ENCODE assay signal across 7 cellular contexts in genomic region chrX:56281789-56282188, GRCh38. TPM values are rescaled to one million over a fixed set of nuclear protein-coding genes. Genes with fewer than 3 reads are reported as not detected.
DNase-seq lines count a peak whose midpoint lies in the region; ATAC-seq and TF ChIP-seq lines count a peak whose summit lies in the region.

No MANE protein-coding gene starts in this region.

- TF ChIP-seq POLR2A in IMR-90 (IDR thresholded peaks at IDR 0.05; ENCODE audit: low read depth, low read length): no peak

- no peak overlapping the region for H3K18ac ChIP-seq in IMR-90 (ENCODE audit: low read depth, low read length)

- peaks cover 10% of the 10 kb centered on the region for H3K4me1 Mint-ChIP-seq in activated CD4-positive, alpha-beta T cell treated with anti-CD3 and anti-CD28 coated beads, Interleukin-2, amount 10 ng/mL, durations not matched to agents 7 days and 5 days
- H3K4me1 Mint-ChIP-seq in activated naive CD8-positive, alpha-beta T cell treated with anti-CD3 and anti-CD28 coated beads for 36 hours: peaks cover 7% of the 10 kb centered on the region

- no peak overlapping the region for H2BK120ac ChIP-seq in IMR-90 (ENCODE audit: low read depth, low read length)

- peak; percentile 36 for TF ChIP-seq RAD21 in IMR-90 (IDR thresholded peaks at IDR 0.05; ENCODE audit: low read length)

- no peaks in the 10 kb centered on the region; the same call in 1 of the 2 replicates for H3K27me3 ChIP-seq in IMR-90 (ENCODE audit: control insufficient read depth, insufficient read depth, low read length)

- no peak overlapping the region for H2AK9ac ChIP-seq in IMR-90 (replicated peaks; ENCODE audit: low read depth, low read length, poor library complexity)

- intact Hi-C loops in IMR-90 (cut with micrococcal nuclease): loop anchor here (2.0 kb wide), 1 partner anchor 445 kb away; no protein-coding TSS in a partner anchor

- H3K27ac ChIP-seq in IMR-90 (ENCODE audit: insufficient read depth, low read length): no peak overlapping the region

- H3K9ac ChIP-seq in IMR-90 (ENCODE audit: low read depth, low read length): no peak overlapping the region

- no peak overlapping the region for H3K27ac Mint-ChIP-seq in activated CD4-positive, alpha-beta T cell treated with anti-CD3 and anti-CD28 coated beads, Interleukin-2, amount 10 ng/mL, durations not matched to agents 7 days and 5 days
- H3K27ac Mint-ChIP-seq in activated naive CD8-positive, alpha-beta T cell treated with anti-CD3 and anti-CD28 coated beads for 36 hours: no peak overlapping the region

- CTCF ChIA-PET in IMR-90 (lab: Yijun Ruan, JAX): interaction anchor here (0.6 kb wide), 1 partner anchor 448 kb away, joined by 3 read pairs; no protein-coding TSS in a partner anchor
- CTCF ChIA-PET in activated CD4-positive, alpha-beta T cell treated with anti-CD3 and anti-CD28 coated beads, Interleukin-2, amount 10 ng/mL, durations not matched to agents 7 days and 5 days (lab: Charles Lee): interaction anchor here (0.9 to 2.2 kb wide), 4 partner anchors 13 to 452 kb away, joined by 3 to 6 read pairs (median 4); no protein-coding TSS in a partner anchor

- no peak overlapping the region for H2AK5ac ChIP-seq in IMR-90 (ENCODE audit: low read depth, low read length)

- H2BK20ac ChIP-seq in IMR-90 (ENCODE audit: low read depth, low read length): no peak overlapping the region

- BruUV-seq in IMR-90 (replicated peaks; lab: Mats Ljungman, UMichigan): no TSS peak

- POLR2A ChIA-PET in IMR-90 (lab: Charles Lee; ENCODE audit: unreplicated experiment): no interaction called here
- POLR2A ChIA-PET in activated CD4-positive, alpha-beta T cell treated with anti-CD3 and anti-CD28 coated beads, Interleukin-2, amount 10 ng/mL, durations not matched to agents 7 days and 5 days (lab: Charles Lee): interaction anchor here (0.8 kb wide), 1 partner anchor 452 kb away, joined by 3 read pairs; no protein-coding TSS in a partner anchor

- H2BK5ac ChIP-seq in IMR-90 (ENCODE audit: low read depth, low read length, poor library complexity, severe bottlenecking): no peak overlapping the region

- H3K4ac ChIP-seq in IMR-90 (ENCODE audit: low read depth, low read length): no peak overlapping the region

- ATAC-seq in IMR-90 (ENCODE audit: low read depth): no peak
- no peak for ATAC-seq in HG02623 (IDR thresholded peaks at IDR 0.05; ENCODE audit: unreplicated experiment)

- H3K36me3 Mint-ChIP-seq in activated CD4-positive, alpha-beta T cell treated with anti-CD3 and anti-CD28 coated beads, Interleukin-2, amount 10 ng/mL, durations not matched to agents 7 days and 5 days (ENCODE audit: low read depth): peaks cover 6% of the 10 kb centered on the region
- no peaks in the 10 kb centered on the region for H3K36me3 Mint-ChIP-seq in activated naive CD8-positive, alpha-beta T cell treated with anti-CD3 and anti-CD28 coated beads for 36 hours

- H3K9me1 ChIP-seq in IMR-90 (ENCODE audit: insufficient read depth, low read length): no peaks in the 10 kb centered on the region

- no peaks in the 10 kb centered on the region for H3K79me1 ChIP-seq in IMR-90 (ENCODE audit: low read depth in 1 of 2, low read length in 2 of 2)

- no peak overlapping the region for H3K14ac ChIP-seq in IMR-90 (replicated peaks; ENCODE audit: low read depth, low read length)

- no peak overlapping the region for H3K4me3 Mint-ChIP-seq in activated CD4-positive, alpha-beta T cell treated with anti-CD3 and anti-CD28 coated beads, Interleukin-2, amount 10 ng/mL, durations not matched to agents 7 days and 5 days
- H3K4me3 Mint-ChIP-seq in activated naive CD8-positive, alpha-beta T cell treated with anti-CD3 and anti-CD28 coated beads for 36 hours: no peak overlapping the region

- no peaks in the 10 kb centered on the region for H3K4me1 ChIP-seq in IMR-90 (ENCODE audit: control insufficient read depth, insufficient read depth, low read length)

- H3K9me3 Mint-ChIP-seq in activated CD4-positive, alpha-beta T cell treated with anti-CD3 and anti-CD28 coated beads, Interleukin-2, amount 10 ng/mL, durations not matched to agents 7 days and 5 days: no peaks in the 10 kb centered on the region
- H3K9me3 Mint-ChIP-seq in activated naive CD8-positive, alpha-beta T cell treated with anti-CD3 and anti-CD28 coated beads for 36 hours: no peaks in the 10 kb centered on the region

- H2BK15ac ChIP-seq in IMR-90 (ENCODE audit: low read depth, low read length): no peak overlapping the region

- no peaks in the 10 kb centered on the region for H4K20me1 ChIP-seq in IMR-90 (ENCODE audit: insufficient read depth, low read length)

- H3K27me3 Mint-ChIP-seq in activated CD4-positive, alpha-beta T cell treated with anti-CD3 and anti-CD28 coated beads, Interleukin-2, amount 10 ng/mL, durations not matched to agents 7 days and 5 days: no peaks in the 10 kb centered on the region
- no peaks in the 10 kb centered on the region for H3K27me3 Mint-ChIP-seq in activated naive CD8-positive, alpha-beta T cell treated with anti-CD3 and anti-CD28 coated beads for 36 hours

- H3K36me3 ChIP-seq in IMR-90 (ENCODE audit: control insufficient read depth, insufficient read depth, low read length): no peaks in the 10 kb centered on the region

- H3K23ac ChIP-seq in IMR-90 (ENCODE audit: low read depth, low read length): no peak overlapping the region

- H2AFZ ChIP-seq in IMR-90 (replicated peaks; ENCODE audit: low read length, poor library complexity): no peak overlapping the region

- peak; percentile 33; the same call in 1 of the 2 replicates for TF ChIP-seq CTCF in IMR-90 (conservative IDR thresholded peaks at IDR 0.05; ENCODE audit: low read depth, low read length)

- H3K4me3 ChIP-seq in IMR-90 (ENCODE audit: insufficient read depth, low read depth, low read length): no peak overlapping the region

- H3K4me2 ChIP-seq in IMR-90 (ENCODE audit: low read depth, low read length): no peak overlapping the region

- in situ Hi-C loops in IMR-90 (cut with MboI; ENCODE audit: low sequenced_read_pairs): loop anchor here (25.0 kb wide), 1 partner anchor 431 kb away; no protein-coding TSS in a partner anchor

- H3K9me3 ChIP-seq in IMR-90 (ENCODE audit: control insufficient read depth, insufficient read depth, low read length): no peaks in the 10 kb centered on the region

- dilution Hi-C loops in IMR-90 (cut with HindIII; ENCODE audit: low sequenced_read_pairs, unreplicated experiment): no loop called here

- H4K8ac ChIP-seq in IMR-90 (ENCODE audit: low read depth in 2 of 2, low read length in 2 of 2): no peak overlapping the region

- peak; percentile 31 for DNase-seq in DMS114 treated with DMSO at 0.1 percent for 48 hours (lab: John Stamatoyannopoulos, UW; ENCODE audit: unreplicated experiment)
- peak; percentile 16 for DNase-seq in IMR-90
- peak; percentile 33 for DNase-seq in activated CD4-positive, alpha-beta T cell treated with anti-CD3 and anti-CD28 coated beads, Interleukin-2, amount 10 ng/mL, durations not matched to agents 7 days and 5 days
- DNase-seq in left kidney (ENCODE audit: low read depth, low spot score): peak; percentile 14
- DNase-seq in activated naive CD8-positive, alpha-beta T cell treated with anti-CD3 and anti-CD28 coated beads for 36 hours: no peak
- DNase-seq in germinal center (ENCODE audit: low spot score): no peak

- H3K56ac ChIP-seq in IMR-90 (ENCODE audit: extremely low read depth, insufficient read depth, low read length): no peak overlapping the region

- H4K5ac ChIP-seq in IMR-90 (ENCODE audit: low read depth, low read length): no peak overlapping the region

- no peak overlapping the region for H4K91ac ChIP-seq in IMR-90 (ENCODE audit: insufficient read depth, low read depth, low read length)

TF ChIP-seq in IMR-90, 13 proteins besides CTCF, POLR2A, EP300 and RAD21:
- no peak for TF ChIP-seq CEBPB (IDR thresholded peaks at IDR 0.05; ENCODE audit: low read depth, low read length)
- TF ChIP-seq BHLHE40 (IDR thresholded peaks at IDR 0.05; ENCODE audit: low read depth, low read length): no peak
- no peak for TF ChIP-seq MAZ (IDR thresholded peaks at IDR 0.05; ENCODE audit: borderline replicate concordance, low read depth, low read length)
- no peak for TF ChIP-seq ELK1 (IDR thresholded peaks at IDR 0.05; ENCODE audit: borderline replicate concordance, low read depth, low read length)
- TF ChIP-seq SMC3 (IDR thresholded peaks at IDR 0.05; ENCODE audit: low read depth, low read length): no peak
- TF ChIP-seq RCOR1 (IDR thresholded peaks at IDR 0.05; ENCODE audit: insufficient replicate concordance, low read length): no peak
- no peak for TF ChIP-seq FOS (IDR thresholded peaks at IDR 0.05; ENCODE audit: low read depth, low read length)
- no peak for TF ChIP-seq MXI1 (IDR thresholded peaks at IDR 0.05; ENCODE audit: borderline replicate concordance, low read depth, low read length)
- TF ChIP-seq NFE2L2 (IDR thresholded peaks at IDR 0.05; ENCODE audit: low read depth, low read length): no peak
- no peak for TF ChIP-seq CHD1 (IDR thresholded peaks at IDR 0.05; ENCODE audit: low read depth, low read length)
- TF ChIP-seq MAFK (IDR thresholded peaks at IDR 0.05; ENCODE audit: low read depth, low read length): no peak

RNA-seq across cellular contexts. Expression of gene KLF8, which starts 49.6 kb away (rescaled TPM):
- under 0.01 TPM in 1 of 2 replicates, not detected in the other for total RNA-seq in IMR-90 (2012; rRNA removed)
- 0.07 TPM in 2 replicates for polyA plus RNA-seq in IMR-90 (2012; rRNA removed)
- 0.02 TPM in 1 of 2 replicates, not detected in the other for polyA plus RNA-seq in IMR-90 (2012; cell fraction: cytosol; rRNA removed)
- polyA plus RNA-seq in IMR-90 (2012; cell fraction: nucleus; rRNA removed; ENCODE audit: low replicate concordance): 0.05 TPM in 1 of 2 replicates, not detected in the other
- 10 to 100 TPM; 12.8 to 15.2 TPM for total RNA-seq in activated CD4-positive, alpha-beta T cell treated with anti-CD3 and anti-CD28 coated beads, Interleukin-2, amount 10 ng/mL, durations not matched to agents 7 days and 5 days
- 1 to 10 TPM; 1.6 to 1.7 TPM for total RNA-seq in activated naive CD8-positive, alpha-beta T cell treated with anti-CD3 and anti-CD28 coated beads for 36 hours

Comparison
In these comparisons a context has a peak if more than half of its experiments do, and no peak if none do; other contexts are left out.
1. DNase-seq: peak in DMS114 treated with DMSO at 0.1 percent for 48 hours (single experiment), IMR-90 (single experiment), activated CD4-positive, alpha-beta T cell treated with anti-CD3 and anti-CD28 coated beads, Interleukin-2, amount 10 ng/mL, durations not matched to agents 7 days and 5 days (single experiment) and left kidney (single experiment); none in activated naive CD8-positive, alpha-beta T cell treated with anti-CD3 and anti-CD28 coated beads for 36 hours (single experiment) and germinal center (single experiment).
2. RNA of gene KLF8, which starts 49.6 kb away (total RNA-seq): 12.8 to 15.2 TPM in activated CD4-positive, alpha-beta T cell treated with anti-CD3 and anti-CD28 coated beads, Interleukin-2, amount 10 ng/mL, durations not matched to agents 7 days and 5 days; 1.6 to 1.7 TPM in activated naive CD8-positive, alpha-beta T cell treated with anti-CD3 and anti-CD28 coated beads for 36 hours and under 0.01 TPM in IMR-90; every median in the first group is over 4 times any median in the second.